In genomic region chr9:95215368-95215898, GRCh38 we compare ENCODE assay signal across 24 cellular contexts.
"Had no signal": no experiment of that assay in that cellular context is flagged by ENCODE, and none has a peak within 500 bp of the region (broad histone marks: within the 10 kb centered on the region; RNA-seq: fewer than 3 reads in every experiment).

No MANE protein-coding gene starts in this region.

- H3K4me1 ChIP-seq: foreskin keratinocyte, right lobe of liver, vagina had no signal

- H3K9me3 Mint-ChIP-seq: activated naive CD4-positive, alpha-beta T cell treated with anti-CD3 and anti-CD28 coated beads, Interleukin-2, amount 50 U/mL, for 72 hours; activated T-helper 17 cell treated with anti-CD3 and anti-CD28 coated beads, Interleukin-2, amount 50 U/mL, for 72 hours; nephron; stimulated activated effector memory CD8-positive, alpha-beta T cell treated with anti-CD3 and anti-CD28 coated beads, Interleukin-12 subunit alpha, Interleukin-12 subunit beta, amount 100 ng/mL, for 72 hours; type B pancreatic cell had no signal

- FAIRE-seq: pancreas, small intestine, TTC549 had no signal

- H3K36me3 ChIP-seq: neutrophil, pancreas, right lobe of liver, thoracic aorta, vagina, WERI-Rb-1 had no signal

- H3K27me3 Mint-ChIP-seq: activated T-helper 17 cell treated with anti-CD3 and anti-CD28 coated beads, Interleukin-2, amount 50 U/mL, for 72 hours; brain; type B pancreatic cell had no signal

- H3K27me3 ChIP-seq: foreskin keratinocyte, neutrophil, pancreas, right lobe of liver, vagina had no signal

- DNase-seq: activated T-cell treated with anti-CD3 and anti-CD28 coated beads, Interleukin-2, amount 50 U/mL, for 1 hour; aorta; central memory CD4-positive, alpha-beta T cell; dermis blood vessel endothelial cell; effector CD8-positive, alpha-beta T cell; foreskin keratinocyte; hypothalamus; left cardiac atrium; mesenchymal stem cell; pancreas; right lobe of liver; small intestine; stimulated activated CD4-positive, alpha-beta T cell treated with anti-CD3 and anti-CD28 coated beads, Interleukin-2, amount 100 ng/mL, for 24 hours; WERI-Rb-1 had no signal

- ATAC-seq: activated naive CD4-positive, alpha-beta T cell treated with anti-CD3 and anti-CD28 coated beads, Interleukin-2, amount 50 U/mL, for 72 hours; activated T-helper 17 cell treated with anti-CD3 and anti-CD28 coated beads, Interleukin-2, amount 50 U/mL, for 72 hours; foreskin keratinocyte; left cardiac atrium; pancreas; right lobe of liver; stimulated activated effector memory CD8-positive, alpha-beta T cell treated with anti-CD3 and anti-CD28 coated beads, Interleukin-12 subunit alpha, Interleukin-12 subunit beta, amount 100 ng/mL, for 72 hours had no signal

- H3K4me1 Mint-ChIP-seq: activated T-helper 17 cell treated with anti-CD3 and anti-CD28 coated beads, Interleukin-2, amount 50 U/mL, for 72 hours; stimulated activated effector memory CD8-positive, alpha-beta T cell treated with anti-CD3 and anti-CD28 coated beads, Interleukin-12 subunit alpha, Interleukin-12 subunit beta, amount 100 ng/mL, for 72 hours had no signal

- H3K4me3 ChIP-seq: pancreas, right lobe of liver, thoracic aorta, vagina had no signal

- H3K27ac Mint-ChIP-seq: activated naive CD4-positive, alpha-beta T cell treated with anti-CD3 and anti-CD28 coated beads, Interleukin-2, amount 50 U/mL, for 72 hours; activated T-helper 17 cell treated with anti-CD3 and anti-CD28 coated beads, Interleukin-2, amount 50 U/mL, for 72 hours; brain; nephron; stimulated activated effector memory CD8-positive, alpha-beta T cell treated with anti-CD3 and anti-CD28 coated beads, Interleukin-12 subunit alpha, Interleukin-12 subunit beta, amount 100 ng/mL, for 72 hours; type B pancreatic cell had no signal

- H3K27ac ChIP-seq: foreskin keratinocyte, neutrophil, pancreas, right lobe of liver, thoracic aorta, vagina, WERI-Rb-1 had no signal

- H3K4me3 Mint-ChIP-seq: activated T-helper 17 cell treated with anti-CD3 and anti-CD28 coated beads, Interleukin-2, amount 50 U/mL, for 72 hours; brain; nephron; stimulated activated effector memory CD8-positive, alpha-beta T cell treated with anti-CD3 and anti-CD28 coated beads, Interleukin-12 subunit alpha, Interleukin-12 subunit beta, amount 100 ng/mL, for 72 hours; type B pancreatic cell had no signal

- H3K9me3 ChIP-seq: neutrophil, pancreas, right lobe of liver, thoracic aorta, vagina had no signal

- H3K36me3 Mint-ChIP-seq: activated naive CD4-positive, alpha-beta T cell treated with anti-CD3 and anti-CD28 coated beads, Interleukin-2, amount 50 U/mL, for 72 hours; brain; stimulated activated effector memory CD8-positive, alpha-beta T cell treated with anti-CD3 and anti-CD28 coated beads, Interleukin-12 subunit alpha, Interleukin-12 subunit beta, amount 100 ng/mL, for 72 hours; type B pancreatic cell had no signal
